ENCODE assay signal across 8 cellular contexts in genomic region chr19:10927691-10928562, GRCh38. TPM values are rescaled to one million over a fixed set of nuclear protein-coding genes. Genes with fewer than 3 reads are reported as not detected.
DNase-seq lines count a peak whose midpoint lies in the region; ATAC-seq and TF ChIP-seq lines count a peak whose summit lies in the region.

No MANE protein-coding gene starts in this region.

- H3K27ac ChIP-seq in SJCRH30: no peak overlapping the region; the same call in 1 of the 2 replicates
- H3K27ac ChIP-seq in epithelial cell of prostate: peak overlapping the region; percentile 70
- no peak overlapping the region for H3K27ac ChIP-seq in neural progenitor cell

- H3K9me3 Mint-ChIP-seq in neural progenitor cell: no peaks in the 10 kb centered on the region

- H4K20me1 ChIP-seq in neural progenitor cell (ENCODE audit: low read depth): peaks cover 12% of the 10 kb centered on the region

- H3K4me1 ChIP-seq in SJCRH30 (no peaks in the 10 kb centered on the region; the same call in 1 of the 2 replicates), neural progenitor cell (peaks cover 6% of the 10 kb centered on the region)

- H3K27me3 ChIP-seq in SJCRH30: no peaks in the 10 kb centered on the region
- H3K27me3 ChIP-seq in neural progenitor cell: no peaks in the 10 kb centered on the region

- H3K27me3 Mint-ChIP-seq in neural progenitor cell (ENCODE audit: insufficient read depth, low read depth): no peaks in the 10 kb centered on the region

- H3K4me3 Mint-ChIP-seq in neural progenitor cell: peak overlapping the region; percentile 96

- H2AFZ ChIP-seq in neural progenitor cell (replicated peaks): peak overlapping the region; percentile 54

- POLR2A ChIA-PET in AG04449 (lab: Yijun Ruan, JAX): interaction anchor here (1.3 kb wide), 1 partner anchor 13 kb away, joined by 3 read pairs; no protein-coding TSS in a partner anchor

- peak overlapping the region; percentile 36 for H3K9ac ChIP-seq in neural progenitor cell

- H3K9me3 ChIP-seq in SJCRH30 (replicated peaks) (no peaks in the 10 kb centered on the region), neural progenitor cell (ENCODE audit: low read depth) (no peaks in the 10 kb centered on the region)

- H3K36me3 ChIP-seq in SJCRH30 (0 out of 2 replicates have a peak, but pooled peaks cover 7% of the 10 kb centered on the region), neural progenitor cell (no peaks in the 10 kb centered on the region)

- TF ChIP-seq CTCF in AG04449 (IDR thresholded peaks at IDR 0.05; ENCODE audit: insufficient read depth, low read length, missing control alignments) (no peak), neural progenitor cell (IDR thresholded peaks at IDR 0.05) (no peak)

- H3K36me3 Mint-ChIP-seq in neural progenitor cell: peaks cover 4% of the 10 kb centered on the region

- peaks cover 48% of the 10 kb centered on the region for H3K79me2 ChIP-seq in neural progenitor cell (ENCODE audit: low read depth)

- CTCF ChIA-PET in AG04449 (lab: Yijun Ruan, JAX): interaction anchor here (1.1 to 1.7 kb wide), 6 partner anchors 9 to 63 kb away, joined by 3 to 9 read pairs (median 6); no protein-coding TSS in a partner anchor

- no peaks in the 10 kb centered on the region for H3F3A ChIP-seq in neural progenitor cell (ENCODE audit: low read depth)

- H3K4me2 ChIP-seq in neural progenitor cell: peak overlapping the region; percentile 97

- ATAC-seq in GM21529 (IDR thresholded peaks at IDR 0.05; ENCODE audit: unreplicated experiment) (peak; percentile 10), GM18867 (IDR thresholded peaks at IDR 0.05; ENCODE audit: unreplicated experiment) (no peak)

- H3K4me3 ChIP-seq in AG04449 (ENCODE audit: low read depth, low read length) (peak overlapping the region; percentile 90), SJCRH30 (peak overlapping the region; percentile 85), neural progenitor cell (peak overlapping the region; percentile 98)

- DNase-seq in AG04449 (ENCODE audit: low read depth, low spot score) (no peak), SJCRH30 (no peak), epithelial cell of prostate (ENCODE audit: low read depth, low spot score) (no peak), neural progenitor cell (ENCODE audit: low spot score) (no peak), NCI-H748 treated with DMSO at 0.1 percent for 48 hours (lab: John Stamatoyannopoulos, UW) (no peak), COR-L47 (lab: John Stamatoyannopoulos, UW) (no peak)

- no peak overlapping the region for H3K27ac Mint-ChIP-seq in neural progenitor cell

- peaks cover 13% of the 10 kb centered on the region for H3K4me1 Mint-ChIP-seq in neural progenitor cell

RNA-seq across cellular contexts. Expression of gene YIPF2, which starts 0.5 kb away (rescaled TPM):
- 22.1 and 25.2 TPM in 2 replicates for total RNA-seq in SJCRH30 (2014; rRNA removed; shearing (Covaris generic))
- total RNA-seq in neural progenitor cell (ENCODE audit: low replicate concordance): 11.9 and 36.8 TPM in 2 replicates

RNA-seq across cellular contexts. Expression of gene TIMM29, which starts 0.7 kb away (rescaled TPM):
- 22.5 and 23.4 TPM in 2 replicates for total RNA-seq in SJCRH30 (2014; rRNA removed; shearing (Covaris generic))
- 24.4 and 34.9 TPM in 2 replicates for total RNA-seq in neural progenitor cell (ENCODE audit: low replicate concordance)

RNA-seq across cellular contexts. Expression of gene SMARCA4, which starts 32.9 kb away (rescaled TPM):
- 120 and 121 TPM in 2 replicates for total RNA-seq in SJCRH30 (2014; rRNA removed; shearing (Covaris generic))
- 169 and 257 TPM in 2 replicates for total RNA-seq in neural progenitor cell (ENCODE audit: low replicate concordance)

RNA-seq across cellular contexts. Expression of gene CARM1, which starts 56.6 kb away (rescaled TPM):
- total RNA-seq in SJCRH30 (2014; rRNA removed; shearing (Covaris generic)): 35.7 and 36.2 TPM in 2 replicates
- 34.4 and 97.5 TPM in 2 replicates for total RNA-seq in neural progenitor cell (ENCODE audit: low replicate concordance)
